17 cellular contexts compared by ENCODE assay signal in genomic region chr2:134540954-134541353, GRCh38.
"Had no signal": no experiment of that assay in that cellular context is flagged by ENCODE, and none has a peak within 500 bp of the region (broad histone marks: within the 10 kb centered on the region; RNA-seq: fewer than 3 reads in every experiment).

No MANE protein-coding gene starts in this region.

- H3K4me1 Mint-ChIP-seq: central memory CD8-positive, alpha-beta T cell; stimulated activated effector memory CD8-positive, alpha-beta T cell treated with anti-CD3 and anti-CD28 coated beads, Interleukin-12 subunit alpha, Interleukin-12 subunit beta, amount 100 ng/mL, for 72 hours had no signal

- DNase-seq: cortex of kidney; effector memory CD8-positive, alpha-beta T cell; gastrocnemius medialis; heart left ventricle; left cardiac atrium; left lung; natural killer cell; occipital lobe; ovary; right lobe of liver; stimulated activated CD4-positive, alpha-beta T cell treated with anti-CD3 and anti-CD28 coated beads, Interleukin-12 subunit alpha, Interleukin-12 subunit beta, amount 100 ng/mL, for 4 hours; stimulated activated CD4-positive, alpha-beta T cell treated with anti-CD3 and anti-CD28 coated beads, Interleukin-1b, Interleukin-23, amount 100 ng/mL, for 48 hours; stimulated activated CD4-positive, alpha-beta T cell treated with anti-CD3 and anti-CD28 coated beads, Interleukin-4, amount 100 ng/mL, for 1 hour; stimulated activated naive CD8-positive, alpha-beta T cell treated with anti-CD3 and anti-CD28 coated beads, Interleukin-15, Interleukin-2, amounts not matched to agents 100 U/mL and 50 U/mL, for 24 hours; upper lobe of left lung had no signal

- H3K27ac Mint-ChIP-seq: effector memory CD8-positive, alpha-beta T cell; natural killer cell; stimulated activated effector memory CD8-positive, alpha-beta T cell treated with anti-CD3 and anti-CD28 coated beads, Interleukin-12 subunit alpha, Interleukin-12 subunit beta, amount 100 ng/mL, for 72 hours had no signal

- H3K9me3 Mint-ChIP-seq: central memory CD8-positive, alpha-beta T cell; effector memory CD8-positive, alpha-beta T cell; natural killer cell; stimulated activated effector memory CD8-positive, alpha-beta T cell treated with anti-CD3 and anti-CD28 coated beads, Interleukin-12 subunit alpha, Interleukin-12 subunit beta, amount 100 ng/mL, for 72 hours had no signal

- H3K4me3 Mint-ChIP-seq: central memory CD8-positive, alpha-beta T cell; effector memory CD8-positive, alpha-beta T cell; natural killer cell; stimulated activated effector memory CD8-positive, alpha-beta T cell treated with anti-CD3 and anti-CD28 coated beads, Interleukin-12 subunit alpha, Interleukin-12 subunit beta, amount 100 ng/mL, for 72 hours had no signal

- H3K36me3 Mint-ChIP-seq: natural killer cell; stimulated activated effector memory CD8-positive, alpha-beta T cell treated with anti-CD3 and anti-CD28 coated beads, Interleukin-12 subunit alpha, Interleukin-12 subunit beta, amount 100 ng/mL, for 72 hours had no signal

- ATAC-seq: effector memory CD8-positive, alpha-beta T cell; gastrocnemius medialis; heart left ventricle; left cardiac atrium; left lung; natural killer cell; right lobe of liver; stimulated activated effector memory CD8-positive, alpha-beta T cell treated with anti-CD3 and anti-CD28 coated beads, Interleukin-12 subunit alpha, Interleukin-12 subunit beta, amount 100 ng/mL, for 72 hours; stimulated activated naive CD8-positive, alpha-beta T cell treated with anti-CD3 and anti-CD28 coated beads, Interleukin-15, Interleukin-2, amounts not matched to agents 100 U/mL and 50 U/mL, for 24 hours had no signal
